1 cellular context compared by ENCODE assay signal in genomic region chr22:28562324-28562723, GRCh38.
TF ChIP-seq lines count a peak whose summit lies in the region.

No MANE protein-coding gene starts in this region.

TF ChIP-seq in K562, 482 proteins besides CTCF, POLR2A, EP300 and RAD21 (continued from another document):
- no peak for TF ChIP-seq GTF3C2 (IDR thresholded peaks at IDR 0.05; ENCODE audit: borderline replicate concordance, extremely low read depth, insufficient read length)
- no peak for TF ChIP-seq XRCC3 (IDR thresholded peaks at IDR 0.05)
- no peak for TF ChIP-seq ADNP (tag; IDR thresholded peaks at IDR 0.05)
- no peak for TF ChIP-seq HDAC1 (IDR thresholded peaks at IDR 0.05)
